In genomic region chr12:6825398-6826124, GRCh38 we compare ENCODE assay signal across 1 cellular context.
TF ChIP-seq lines count a peak whose summit lies in the region.

No MANE protein-coding gene starts in this region.

TF ChIP-seq in HEK293, 187 proteins besides CTCF, POLR2A, EP300 and RAD21 (continued from another document):
- TF ChIP-seq ZBTB17 (tag by site-specific recombination; IDR thresholded peaks at IDR 0.05) (peak; percentile 82), ZNF561 (tag by site-specific recombination; IDR thresholded peaks at IDR 0.05; ENCODE audit: borderline replicate concordance) (no peak), ZNF24 (tag by site-specific recombination; IDR thresholded peaks at IDR 0.05) (0 out of 2 replicates have a peak, but pooled peaks have one; percentile 43), ZBTB11 (tag by site-specific recombination; conservative IDR thresholded peaks at IDR 0.05; ENCODE audit: low read depth) (no peak), ZNF600 (tag by site-specific recombination; IDR thresholded peaks at IDR 0.05) (peak; percentile 82; the same call in 1 of the 2 replicates), ZNF596 (tag by site-specific recombination; IDR thresholded peaks at IDR 0.05) (no peak), SP2 (tag by site-specific recombination; IDR thresholded peaks at IDR 0.05) (no peak), ZNF585B (tag by site-specific recombination; IDR thresholded peaks at IDR 0.05) (no peak), ZNF629 (tag by site-specific recombination; IDR thresholded peaks at IDR 0.05) (peak; percentile 41; the same call in 1 of the 2 replicates), ZNF558 (tag by site-specific recombination; IDR thresholded peaks at IDR 0.05) (peak; percentile 18; the same call in 1 of the 2 replicates), ZNF777 (tag by site-specific recombination; IDR thresholded peaks at IDR 0.05; ENCODE audit: borderline replicate concordance) (peak; percentile 39; the same call in 1 of the 2 replicates), PATZ1 (tag by site-specific recombination; IDR thresholded peaks at IDR 0.05) (peak; percentile 60; the same call in 1 of the 2 replicates), ZNF610 (tag by site-specific recombination; IDR thresholded peaks at IDR 0.05; ENCODE audit: borderline replicate concordance) (peak; percentile 97), ZNF580 (tag by site-specific recombination; IDR thresholded peaks at IDR 0.05) (0 out of 2 replicates have a peak, but pooled peaks have one; percentile 28), ZNF274 (IDR thresholded peaks at IDR 0.05; ENCODE audit: low read length) (no peak), ZNF274 (tag by site-specific recombination; IDR thresholded peaks at IDR 0.05; ENCODE audit: borderline replicate concordance) (no peak), ZNF394 (tag by site-specific recombination; IDR thresholded peaks at IDR 0.05; ENCODE audit: borderline replicate concordance) (peak; percentile 56; the same call in 1 of the 2 replicates), IKZF3 (tag by site-specific recombination; IDR thresholded peaks at IDR 0.05) (peak; percentile 83), ZSCAN16 (tag by site-specific recombination; IDR thresholded peaks at IDR 0.05) (no peak), MYNN (tag by site-specific recombination; IDR thresholded peaks at IDR 0.05; ENCODE audit: borderline replicate concordance) (no peak), SP7 (tag by site-specific recombination; IDR thresholded peaks at IDR 0.05) (0 out of 2 replicates have a peak, but pooled peaks have one; percentile 31), ZBTB26 (tag by site-specific recombination; optimal IDR thresholded peaks at IDR 0.05) (no peak), ZEB2 (tag by site-specific recombination; IDR thresholded peaks at IDR 0.05) (peak; percentile 36; the same call in 1 of the 2 replicates), ZSCAN30 (tag by site-specific recombination; IDR thresholded peaks at IDR 0.05) (peak; percentile 48; the same call in 1 of the 2 replicates), ZBTB48 (tag by site-specific recombination; IDR thresholded peaks at IDR 0.05) (peak; percentile 57; the same call in 1 of the 2 replicates)
